Comparison of ENCODE assay signal across 22 cellular contexts in the genomic region with DNA sequence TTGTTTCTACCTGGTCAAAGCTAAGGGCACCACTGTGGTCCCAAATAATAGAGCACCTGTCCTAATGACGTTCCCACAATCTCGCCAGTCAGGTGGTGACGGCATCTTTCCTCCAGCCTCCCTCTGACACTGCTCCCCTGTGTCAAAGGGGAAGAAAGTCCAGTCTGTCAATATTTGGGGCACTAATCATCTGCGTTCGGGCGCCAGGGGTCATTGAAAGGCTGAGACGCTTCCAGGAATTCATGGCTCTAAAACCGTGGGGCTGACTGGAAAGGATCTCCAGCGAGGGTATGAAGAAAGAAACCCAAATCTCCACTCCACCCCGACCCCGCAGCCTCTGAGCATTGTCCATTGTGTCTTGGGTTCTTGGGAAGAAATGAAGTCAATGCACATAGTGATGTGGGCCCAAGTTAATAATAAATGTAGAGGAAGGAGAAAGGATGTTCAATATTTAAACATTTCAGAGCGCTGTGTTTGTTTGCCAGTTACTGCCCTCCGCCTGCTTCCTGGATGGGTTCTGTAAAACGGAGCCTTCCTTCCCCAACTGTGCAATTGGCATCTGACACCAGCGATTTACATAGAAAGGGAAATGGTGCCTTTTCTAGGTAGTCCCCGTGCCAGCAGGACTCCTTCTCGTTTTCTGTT.
A peak's percentile ranks its signal among the peaks of the same experiment; 100 is the strongest.
DNase-seq lines count a peak whose midpoint lies in the region; ATAC-seq, FAIRE-seq and TF ChIP-seq lines count a peak whose summit lies in the region.
"Had no signal": no experiment of that assay in that cellular context is flagged by ENCODE, and none has a peak within 500 bp of the region (broad histone marks: within the 10 kb centered on the region; RNA-seq: fewer than 3 reads in every experiment).

No MANE protein-coding gene starts in this region.

- WGBS in H1 (ENCODE audit: extremely low coverage in 1 of 2, insufficient coverage in 1 of 2, insufficient read length in 1 of 2, insufficient replicate concordance in 2 of 2, low coverage in 1 of 2, low lambda C conversion rate in 2 of 2, missing lambda C conversion rate in 1 of 2), 2 experiments = 82% methylated on average over 16 of the region's 17 CpGs; no CpG with 5 or more reads in 1 of the 2 experiments
- 78% methylated on average over 11 to 15 of the region's 17 CpGs for WGBS in esophagus squamous epithelium, 2 donors

- no peak overlapping the region for H4K8ac ChIP-seq in H1 (ENCODE audit: extremely low read depth, insufficient read depth, low read length)

- TF ChIP-seq EP300 in H1 (IDR thresholded peaks at IDR 0.05; ENCODE audit: borderline replicate concordance in 1 of 2, low read depth in 2 of 2, low read length in 2 of 2) = no peak

- no peaks in the 10 kb centered on the region for H3K9me3 ChIP-seq in OCI-LY3 (ENCODE audit: insufficient read depth, low read length)
- H3K9me3 ChIP-seq in H1 (ENCODE audit: insufficient read depth in 2 of 2, low read depth in 1 of 2, low read length in 1 of 2) = no peaks in the 10 kb centered on the region
- no peaks in the 10 kb centered on the region for H3K9me3 ChIP-seq in esophagus squamous epithelium
- H3K9me3 ChIP-seq: A549, adrenal gland, gastroesophageal sphincter, testis had no signal

- no peak overlapping the region for H3K4me3 Mint-ChIP-seq in activated T-cell treated with anti-CD3 and anti-CD28 coated beads, Interleukin-2, amount 50 U/mL, for 4 hours
- H3K4me3 Mint-ChIP-seq: CD4-positive, CD25-positive, alpha-beta regulatory T cell; nephron progenitor cell had no signal

- no peaks in the 10 kb centered on the region for H3K23me2 ChIP-seq in H1 (ENCODE audit: low read depth, low read length)

- ATAC-seq in activated T-cell treated with anti-CD3 and anti-CD28 coated beads, Interleukin-2, amount 50 U/mL, for 4 hours = no peak
- ATAC-seq: A549, gastroesophageal sphincter, GM12878, right cardiac atrium had no signal

- no peak for TF ChIP-seq POLR2A in H1 (IDR thresholded peaks at IDR 0.05; ENCODE audit: control extremely low read depth in 1 of 2, low read depth in 2 of 2, low read length in 2 of 2)
- TF ChIP-seq POLR2A in esophagus squamous epithelium (IDR thresholded peaks at IDR 0.05) = no peak

- POLR2A ChIA-PET in H1 (lab: Charles Lee; ENCODE audit: partially characterized antibody) = interaction anchor here (1.1 kb wide), 1 partner anchor 80 kb away, joined by 3 read pairs; no protein-coding TSS in a partner anchor

- H3K9ac ChIP-seq in OCI-LY3 (ENCODE audit: low read length) (no peak overlapping the region), H1 (replicated peaks in 1 of 4; ENCODE audit: extremely low read depth in 1 of 4, low read depth in 3 of 4, low read length in 3 of 4) (no peak overlapping the region)

- H3K27me3 ChIP-seq in OCI-LY3 (ENCODE audit: low read depth, low read length) (no peaks in the 10 kb centered on the region), H1 (replicated peaks in 1 of 4; ENCODE audit: control insufficient read depth in 3 of 4, extremely low read depth in 1 of 4, insufficient read depth in 3 of 4, low read length in 3 of 4) (no peaks in the 10 kb centered on the region), esophagus squamous epithelium (no peaks in the 10 kb centered on the region)
- H3K27me3 ChIP-seq: adrenal gland, gastroesophageal sphincter, testis had no signal

- no peak overlapping the region for H3K27ac ChIP-seq in OCI-LY3 (ENCODE audit: low read length)
- no peak overlapping the region for H3K27ac ChIP-seq in H1 (ENCODE audit: low read depth, low read length)
- no peak overlapping the region for H3K27ac ChIP-seq in esophagus squamous epithelium
- H3K27ac ChIP-seq: A549, adrenal gland, gastroesophageal sphincter, SK-N-MC, testis had no signal

- no peak overlapping the region for H2BK12ac ChIP-seq in H1 (ENCODE audit: low read depth, low read length)

- no peaks in the 10 kb centered on the region for H3K79me1 ChIP-seq in H1 (ENCODE audit: low read depth, low read length)

- H3K4me2 ChIP-seq in OCI-LY3 (ENCODE audit: low read length) = peak overlapping the region; percentile 45
- no peak overlapping the region for H3K4me2 ChIP-seq in H1 (ENCODE audit: insufficient read depth in 1 of 2, low read depth in 2 of 2, low read length in 2 of 2)
- H3K4me2 ChIP-seq: A549 had no signal

- H2BK15ac ChIP-seq in H1 (ENCODE audit: low read length) = 0 out of 2 replicates have a peak overlapping the region, but pooled peaks have one; percentile 21

- H3K27me3 Mint-ChIP-seq in activated T-cell treated with anti-CD3 and anti-CD28 coated beads, Interleukin-2, amount 50 U/mL, for 4 hours (ENCODE audit: low read depth) = no peaks in the 10 kb centered on the region
- H3K27me3 Mint-ChIP-seq: CD4-positive, CD25-positive, alpha-beta regulatory T cell had no signal

- H3K4me1 ChIP-seq in OCI-LY3 (ENCODE audit: low read length) (peaks cover 29% of the 10 kb centered on the region), H1 (replicated peaks in 1 of 4; ENCODE audit: control insufficient read depth in 3 of 4, insufficient read depth in 4 of 4, low read length in 3 of 4) (no peaks in the 10 kb centered on the region), esophagus squamous epithelium (peaks cover 0 to 3% (median 0%) of the 10 kb centered on the region in 3 donors)
- H3K4me1 ChIP-seq: A549, testis had no signal

- no peak overlapping the region for H3K56ac ChIP-seq in H1 (replicated peaks; ENCODE audit: insufficient read length, low read depth, low read length)

- peaks cover 7% of the 10 kb centered on the region for H3K36me3 ChIP-seq in OCI-LY3 (replicated peaks; ENCODE audit: low read depth, low read length)
- H3K36me3 ChIP-seq in H1 (ENCODE audit: control insufficient read depth in 2 of 4, insufficient read depth in 4 of 4, low read length in 3 of 4) = no peaks in the 10 kb centered on the region
- H3K36me3 ChIP-seq in esophagus squamous epithelium = peaks cover 0 to 7% (median 0%) of the 10 kb centered on the region in 3 donors
- H3K36me3 ChIP-seq: adrenal gland, gastroesophageal sphincter had no signal

- no peak overlapping the region for H2BK120ac ChIP-seq in H1 (replicated peaks; ENCODE audit: low read depth, low read length)

- no peak overlapping the region for H2AK5ac ChIP-seq in H1 (ENCODE audit: low read depth, low read length)

- H3K18ac ChIP-seq in H1 (ENCODE audit: extremely low read depth, low read length) = no peak overlapping the region

- H2BK5ac ChIP-seq in H1 (ENCODE audit: low read depth, low read length) = no peak overlapping the region

- no peak for TF ChIP-seq CTCF in OCI-LY3 (IDR thresholded peaks at IDR 0.05; ENCODE audit: low read depth, low read length)
- TF ChIP-seq CTCF in H1 (IDR thresholded peaks at IDR 0.05; ENCODE audit: control extremely low read depth in 1 of 3, insufficient read depth in 1 of 3, low read depth in 1 of 3, low read length in 3 of 3) = no peak
- TF ChIP-seq CTCF in esophagus squamous epithelium (IDR thresholded peaks at IDR 0.05) = no peak

- no peak overlapping the region for H3K4ac ChIP-seq in H1 (replicated peaks; ENCODE audit: insufficient read length, low read depth, low read length)

- TF ChIP-seq RAD21 in H1 (IDR thresholded peaks at IDR 0.05 in 1 of 2, conservative IDR thresholded peaks at IDR 0.05 in 1 of 2; ENCODE audit: low read depth in 2 of 2, low read length in 2 of 2) = no peak

- no peaks in the 10 kb centered on the region for H4K20me1 ChIP-seq in OCI-LY3 (ENCODE audit: insufficient read depth, low read length)
- peaks cover 0 to 3% of the 10 kb centered on the region in 2 experiments for H4K20me1 ChIP-seq in H1 (replicated peaks in 1 of 2; ENCODE audit: control insufficient read depth in 1 of 2, insufficient read depth in 2 of 2, low read length in 2 of 2)

- H3K4me1 Mint-ChIP-seq in activated T-cell treated with anti-CD3 and anti-CD28 coated beads, Interleukin-2, amount 50 U/mL, for 4 hours (ENCODE audit: low read depth) = peaks cover 11% of the 10 kb centered on the region

- intact Hi-C loops in esophagus squamous epithelium (cut with DNase I) = no loop called here

- peaks cover 14% of the 10 kb centered on the region for H3K36me3 Mint-ChIP-seq in activated T-cell treated with anti-CD3 and anti-CD28 coated beads, Interleukin-2, amount 50 U/mL, for 4 hours (ENCODE audit: insufficient read depth)

- H2AFZ ChIP-seq in OCI-LY3 (ENCODE audit: low read depth, low read length) (no peak overlapping the region), H1 (ENCODE audit: low read length) (no peak overlapping the region)

- peak overlapping the region; percentile 3; the same call in 1 of the 2 replicates for H3K4me3 ChIP-seq in OCI-LY3 (ENCODE audit: low read length)
- no peak overlapping the region for H3K4me3 ChIP-seq in H1 (ENCODE audit: extremely low read depth in 1 of 4, insufficient read depth in 2 of 4, low read depth in 3 of 4, low read length in 4 of 4)
- no peak overlapping the region for H3K4me3 ChIP-seq in esophagus squamous epithelium
- H3K4me3 ChIP-seq: A549, adrenal gland, gastroesophageal sphincter, GM12878, SK-N-MC, testis had no signal

- DNase-seq in NCI-H2029 (lab: John Stamatoyannopoulos, UW) (peak; percentile 10), NCI-H2029 treated with DMSO at 0.1 percent for 48 hours (lab: John Stamatoyannopoulos, UW) (no peak), KG1 (lab: John Stamatoyannopoulos, UW) (peak; percentile 10), H1 (ENCODE audit: low read depth in 1 of 2, low spot score in 2 of 2) (no peak), esophagus squamous epithelium (lab: John Stamatoyannopoulos, UW) (no peak), NCI-H128 (lab: John Stamatoyannopoulos, UW; ENCODE audit: unreplicated experiment) (no peak)
- no peak for DNase-seq in activated T-cell treated with anti-CD3 and anti-CD28 coated beads, Interleukin-2, amount 50 U/mL, for 4 hours
- DNase-seq: activated T-cell treated with anti-CD3 and anti-CD28 coated beads for 4 hours; adrenal gland; central memory CD4-positive, alpha-beta T cell; HCEC 1CT; NCI-H1930; nephron progenitor cell; OCI-M1; right cardiac atrium; testis had no signal

- no peak overlapping the region for H3K23ac ChIP-seq in H1 (ENCODE audit: insufficient read length)

- H3K14ac ChIP-seq in H1 (ENCODE audit: insufficient read length) = no peak overlapping the region

- H3K9me3 Mint-ChIP-seq in activated T-cell treated with anti-CD3 and anti-CD28 coated beads, Interleukin-2, amount 50 U/mL, for 4 hours = no peaks in the 10 kb centered on the region
- H3K9me3 Mint-ChIP-seq: CD4-positive, CD25-positive, alpha-beta regulatory T cell; nephron progenitor cell had no signal

- no peak for FAIRE-seq in H1 (lab: Jason Lieb, UNC)
- FAIRE-seq: A549, GM12878 had no signal

- H4K5ac ChIP-seq in H1 (ENCODE audit: insufficient read length, low read depth, low read length) = no peak overlapping the region

- no peak overlapping the region for H4K91ac ChIP-seq in H1 (replicated peaks; ENCODE audit: insufficient read length, low read length)

- H2BK20ac ChIP-seq in H1 (ENCODE audit: low read length) = no peak overlapping the region

- H3K79me2 ChIP-seq in OCI-LY3 (ENCODE audit: low read length) = no peaks in the 10 kb centered on the region
- no peaks in the 10 kb centered on the region for H3K79me2 ChIP-seq in H1 (ENCODE audit: control insufficient read depth in 1 of 2, insufficient read depth in 2 of 2, low read length in 2 of 2)

- CTCF ChIA-PET in H1 (lab: Charles Lee; ENCODE audit: partially characterized antibody) = interaction anchor here (1.2 to 1.4 kb wide), 2 partner anchors 40 to 42 kb away, joined by 3 to 4 read pairs; no protein-coding TSS in a partner anchor

TF ChIP-seq in H1, 55 proteins besides CTCF, POLR2A, EP300 and RAD21 (continues in another document):
- no peak for TF ChIP-seq JUN (IDR thresholded peaks at IDR 0.05; ENCODE audit: low read depth, low read length)
- no peak for TF ChIP-seq FOSL1 (IDR thresholded peaks at IDR 0.05; ENCODE audit: insufficient read depth, low read depth, low read length)

Comparison
In these comparisons a context has a peak if more than half of its experiments do, and no peak if none do; other contexts are left out.
1. DNase-seq: peak in NCI-H2029 (single experiment) and KG1 (single experiment); none in NCI-H2029 treated with DMSO at 0.1 percent for 48 hours (single experiment), H1 (0 of 2), esophagus squamous epithelium (single experiment), activated T-cell treated with anti-CD3 and anti-CD28 coated beads, Interleukin-2, amount 50 U/mL, for 4 hours (single experiment) and NCI-H128 (single experiment).